In the genomic region with DNA sequence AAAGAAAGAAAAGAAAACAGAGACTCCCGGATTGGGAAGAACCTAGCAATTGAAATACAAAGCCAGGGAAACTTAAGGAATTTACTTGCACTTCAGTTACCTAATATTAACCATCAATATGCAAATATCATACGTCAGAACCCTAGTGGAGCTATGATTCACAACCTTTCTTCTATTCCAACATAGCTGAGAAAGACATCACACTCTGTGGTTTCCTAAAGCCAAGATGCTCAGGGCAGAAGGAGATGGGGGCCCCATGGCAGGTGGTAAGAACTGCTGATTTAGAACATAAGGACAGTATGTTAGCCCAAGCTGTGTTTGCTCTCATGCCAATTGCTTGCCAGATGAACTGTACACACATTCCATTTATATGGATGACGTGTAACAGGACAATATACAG, we compare ENCODE assay signal across 11 cellular contexts. TPM values are rescaled to one million over a fixed set of nuclear protein-coding genes. Genes with fewer than 3 reads are reported as not detected.
DNase-seq lines count a peak whose midpoint lies in the region; ATAC-seq and TF ChIP-seq lines count a peak whose summit lies in the region.
"Had no signal": no experiment of that assay in that cellular context is flagged by ENCODE, and none has a peak within 500 bp of the region (broad histone marks: within the 10 kb centered on the region; RNA-seq: fewer than 3 reads in every experiment).

No MANE protein-coding gene starts in this region.

- no peak overlapping the region for H3K27ac ChIP-seq in A673 (ENCODE audit: low read depth, low read length, poor library complexity, severe bottlenecking)
- H3K27ac ChIP-seq: esophagus squamous epithelium had no signal

- no peak for ATAC-seq in GM19328 (IDR thresholded peaks at IDR 0.05; ENCODE audit: unreplicated experiment)

- H3K27me3 ChIP-seq in A673 (replicated peaks; ENCODE audit: insufficient read depth, low read depth, low read length, poor library complexity), result no peaks in the 10 kb centered on the region
- H3K27me3 ChIP-seq: esophagus squamous epithelium had no signal

- peaks cover 18% of the 10 kb centered on the region for H3K4me1 ChIP-seq in A673 (ENCODE audit: insufficient read depth, low read length, poor library complexity, severe bottlenecking)

- CTCF ChIA-PET in A673 (lab: Charles Lee), result no interaction called here

- no peaks in the 10 kb centered on the region for H3K9me3 ChIP-seq in A673 (ENCODE audit: low read depth, low read length, poor library complexity, severe bottlenecking)
- H3K9me3 ChIP-seq: esophagus squamous epithelium had no signal

- no peak for TF ChIP-seq CTCF in GM20000 (IDR thresholded peaks at IDR 0.05; ENCODE audit: extremely low read depth, missing control alignments)
- TF ChIP-seq CTCF in A673 (conservative IDR thresholded peaks at IDR 0.05; ENCODE audit: low read depth, low read length), result no peak

- intact Hi-C loops in A673 (cut with micrococcal nuclease; ENCODE audit: unreplicated experiment), result no loop called here

- BruUV-seq in A673 (replicated peaks; lab: Mats Ljungman, UMichigan), result no TSS peak

- H3K36me3 ChIP-seq in A673 (ENCODE audit: insufficient read depth, low read length, poor library complexity, severe bottlenecking), result no peaks in the 10 kb centered on the region
- H3K36me3 ChIP-seq: esophagus squamous epithelium had no signal

- POLR2A ChIA-PET in A673 (lab: Charles Lee; ENCODE audit: low non-redundant PET), result no interaction called here

- no peak overlapping the region for H3K4me3 ChIP-seq in A673 (ENCODE audit: low read depth, low read length, poor library complexity, severe bottlenecking)
- H3K4me3 ChIP-seq: esophagus squamous epithelium had no signal

- DNase-seq in AG08395 (ENCODE audit: low spot score), result peak; percentile 19
- peak; percentile 44 for DNase-seq in GM20000 (ENCODE audit: low spot score)
- peak; percentile 85 for DNase-seq in NCI-H446 treated with DMSO at 0.1 percent for 48 hours (lab: John Stamatoyannopoulos, UW)
- peak; percentile 27 for DNase-seq in fibroblast of gingiva (ENCODE audit: low read depth)
- no peak for DNase-seq in A673 (ENCODE audit: low spot score)
- no peak for DNase-seq in effector CD8-positive, alpha-beta T cell (lab: John Stamatoyannopoulos, UW)
- DNase-seq in SIG-M5 treated with dmso at 0.1 percent for 504 hours (lab: John Stamatoyannopoulos, UW; ENCODE audit: unreplicated experiment), result no peak
- DNase-seq: activated naive CD4-positive, alpha-beta T cell treated with anti-CD3 and anti-CD28 coated beads for 36 hours; esophagus squamous epithelium; NCI-H146 had no signal

RNA-seq across cellular contexts. Expression of gene HECTD4, which starts 34.7 kb away (rescaled TPM):
- total RNA-seq in A673 (2021), result 45.3 and 52.1 TPM in 2 replicates

Comparison
In these comparisons a context has a peak if more than half of its experiments do, and no peak if none do; other contexts are left out.
1. DNase-seq: peak in AG08395 (single experiment), GM20000 (single experiment), NCI-H446 treated with DMSO at 0.1 percent for 48 hours (single experiment) and fibroblast of gingiva (single experiment); none in A673 (single experiment), effector CD8-positive, alpha-beta T cell (single experiment) and SIG-M5 treated with dmso at 0.1 percent for 504 hours (single experiment).